In the genomic region with DNA sequence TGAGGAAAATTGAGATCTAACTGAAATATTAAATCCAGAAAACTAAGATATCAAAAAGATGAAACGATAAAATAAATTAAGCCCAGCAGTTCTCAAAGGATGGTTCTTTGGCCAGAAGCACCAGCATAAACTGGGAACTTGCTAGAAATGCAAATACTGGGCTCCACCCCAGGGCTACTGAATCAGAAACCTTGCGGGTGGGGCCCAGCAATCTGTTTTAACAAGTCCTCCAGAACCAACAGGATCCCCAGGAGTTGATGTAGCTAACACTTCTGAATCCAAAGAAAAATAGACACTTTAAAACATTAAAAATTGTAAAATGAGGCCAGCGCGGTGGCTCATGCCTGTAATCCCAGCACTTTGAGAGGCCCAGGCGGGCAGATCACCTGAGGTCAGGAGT, we compare ENCODE assay signal across 23 cellular contexts.
"Had no signal": no experiment of that assay in that cellular context is flagged by ENCODE, and none has a peak within 500 bp of the region (broad histone marks: within the 10 kb centered on the region; RNA-seq: fewer than 3 reads in every experiment).

No MANE protein-coding gene starts in this region.

- FAIRE-seq: astrocyte had no signal

- H3K9me3 ChIP-seq: heart left ventricle, left lung, lower lobe of right lung, spleen, tibial nerve had no signal

- H3K27ac ChIP-seq: brain microvascular endothelial cell, heart left ventricle, left lung, lower lobe of right lung, spleen, tibial nerve had no signal

- H3K4me1 ChIP-seq: left lung, lower lobe of right lung had no signal

- ATAC-seq: heart left ventricle, left lung, lower lobe of right lung, right cardiac atrium had no signal

- H3K27me3 ChIP-seq: brain microvascular endothelial cell, heart left ventricle, left lung, spleen, tibial nerve had no signal

- H3K4me3 ChIP-seq: heart left ventricle, left lung, lower lobe of right lung, spleen, tibial nerve had no signal

- H3K36me3 ChIP-seq: brain microvascular endothelial cell, heart left ventricle, left lung, lower lobe of right lung, spleen, tibial nerve had no signal

- DNase-seq: activated CD4-positive, alpha-beta memory T cell treated with anti-CD3 and anti-CD28 coated beads for 36 hours; activated CD4-positive, alpha-beta T cell treated with anti-CD3 and anti-CD28 coated beads, Interleukin-2, amount 10 ng/mL, durations not matched to agents 24 days and 14 days; activated CD4-positive, CD25-positive, alpha-beta regulatory T cell treated with anti-CD3 and anti-CD28 coated beads, Interleukin-2, amount 50 U/mL, for 72 hours; activated CD8-positive, alpha-beta memory T cell treated with anti-CD3 and anti-CD28 coated beads, Interleukin-2, amount 50 U/mL, for 4 hours; activated gamma-delta T cell; activated naive CD4-positive, alpha-beta T cell treated with anti-CD3 and anti-CD28 coated beads, Interleukin-2, amount 10 ng/mL, durations not matched to agents 7 days and 5 days; activated naive CD8-positive, alpha-beta T cell treated with anti-CD3 and anti-CD28 coated beads, Interleukin-2, amount 10 ng/mL, durations not matched to agents 7 days and 5 days; activated T-cell treated with anti-CD3 and anti-CD28 coated beads, Interleukin-2, amount 50 U/mL, for 24 hours; brain microvascular endothelial cell; caudate nucleus; foreskin fibroblast; heart left ventricle; kidney glomerular epithelial cell; left lung; lower lobe of right lung; posterior cingulate gyrus; right cardiac atrium; spleen; stimulated activated naive CD4-positive, alpha-beta T cell; SW 1271; T1000 had no signal
